In the genomic region with DNA sequence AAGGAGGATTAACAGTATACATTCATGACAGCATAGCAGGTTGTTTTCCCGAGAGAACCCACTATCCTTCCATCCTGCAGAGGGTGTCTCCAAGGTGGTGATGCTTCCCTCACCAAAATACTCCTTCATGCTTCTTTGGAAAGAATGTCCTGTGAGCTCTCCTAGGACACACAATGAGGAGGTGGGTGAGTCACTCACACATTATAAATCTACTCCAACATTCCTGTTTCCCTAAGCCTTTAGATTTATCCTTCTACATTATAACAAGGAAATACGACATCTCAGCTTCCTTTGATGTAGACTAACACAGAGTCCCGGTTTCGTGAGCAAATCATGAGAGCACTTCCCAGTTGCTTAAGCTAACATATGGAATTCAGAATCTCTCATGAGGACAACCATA, we compare ENCODE assay signal across 16 cellular contexts.
DNase-seq lines count a peak whose midpoint lies in the region; ATAC-seq and TF ChIP-seq lines count a peak whose summit lies in the region.
"Had no signal": no experiment of that assay in that cellular context is flagged by ENCODE, and none has a peak within 500 bp of the region (broad histone marks: within the 10 kb centered on the region; RNA-seq: fewer than 3 reads in every experiment).

No MANE protein-coding gene starts in this region.

- TF ChIP-seq CTCF in epithelial cell of esophagus (IDR thresholded peaks at IDR 0.05; ENCODE audit: insufficient read depth, low read depth, low read length, missing control alignments) (no peak), foreskin keratinocyte (conservative IDR thresholded peaks at IDR 0.05) (no peak), gastrocnemius medialis (IDR thresholded peaks at IDR 0.05 in 4 of 5, conservative IDR thresholded peaks at IDR 0.05 in 1 of 5) (no peak), osteocyte (IDR thresholded peaks at IDR 0.05) (no peak)

- intact Hi-C loops in gastrocnemius medialis (cut with DNase I; ENCODE audit: low total_unique reads) = no loop called here

- H3K4me1 Mint-ChIP-seq in osteocyte (ENCODE audit: unreplicated experiment) = peaks cover 11% of the 10 kb centered on the region
- H3K4me1 Mint-ChIP-seq: CD4-positive, alpha-beta memory T cell had no signal

- in situ Hi-C loops in gastrocnemius medialis (cut with MboI; ENCODE audit: low sequenced_read_pairs in 4 of 4) = no loop called here

- H3K27me3 ChIP-seq in foreskin keratinocyte (no peaks in the 10 kb centered on the region), gastrocnemius medialis (no peaks in the 10 kb centered on the region)

- no peaks in the 10 kb centered on the region for H3K36me3 ChIP-seq in gastrocnemius medialis
- H3K36me3 ChIP-seq: HAP-1 had no signal

- H3K4me1 ChIP-seq in foreskin keratinocyte (no peaks in the 10 kb centered on the region), gastrocnemius medialis (no peaks in the 10 kb centered on the region)

- no peak overlapping the region for H3K27ac Mint-ChIP-seq in osteocyte (ENCODE audit: unreplicated experiment)
- H3K27ac Mint-ChIP-seq: CD4-positive, alpha-beta memory T cell; GM23338; HFFc6 had no signal

- peak; percentile 58 for ATAC-seq in foreskin keratinocyte
- no peak for ATAC-seq in GM19328 (IDR thresholded peaks at IDR 0.05; ENCODE audit: unreplicated experiment)
- no peak for ATAC-seq in gastrocnemius medialis
- ATAC-seq: GM23338 had no signal

- H3K36me3 Mint-ChIP-seq in osteocyte (ENCODE audit: unreplicated experiment) = no peaks in the 10 kb centered on the region
- H3K36me3 Mint-ChIP-seq: CD4-positive, alpha-beta memory T cell had no signal

- no peak overlapping the region for H3K27ac ChIP-seq in foreskin keratinocyte
- no peak overlapping the region for H3K27ac ChIP-seq in gastrocnemius medialis

- H3K4me3 Mint-ChIP-seq in osteocyte (ENCODE audit: unreplicated experiment) = no peak overlapping the region
- H3K4me3 Mint-ChIP-seq: CD4-positive, alpha-beta memory T cell; GM23338; HFFc6 had no signal

- H3K9me3 Mint-ChIP-seq in osteocyte (ENCODE audit: unreplicated experiment) = peaks cover 7% of the 10 kb centered on the region
- H3K9me3 Mint-ChIP-seq: CD4-positive, alpha-beta memory T cell; GM23338 had no signal

- no peak for TF ChIP-seq POLR2A in gastrocnemius medialis (IDR thresholded peaks at IDR 0.05)

- H3K9me3 ChIP-seq in gastrocnemius medialis = no peaks in the 10 kb centered on the region

- H3K27me3 Mint-ChIP-seq in osteocyte (ENCODE audit: unreplicated experiment) = peaks cover 2% of the 10 kb centered on the region

- H3K4me3 ChIP-seq in epithelial cell of esophagus (ENCODE audit: low read length) = no peak overlapping the region
- H3K4me3 ChIP-seq in gastrocnemius medialis = no peak overlapping the region
- H3K4me3 ChIP-seq: GM23338, HAP-1 had no signal

- peak; percentile 20 for DNase-seq in astrocyte of the hippocampus (ENCODE audit: low read depth, low spot score)
- DNase-seq in epithelial cell of esophagus (ENCODE audit: low read depth) = peak; percentile 8
- peak in 1 of 2 donors; percentile 22 for DNase-seq in foreskin keratinocyte
- DNase-seq in gastrocnemius medialis = no peak
- DNase-seq in osteocyte (ENCODE audit: extremely low spot score, unreplicated experiment) = no peak
- DNase-seq in GM03348 (ENCODE audit: low spot score) = no peak
- DNase-seq: C1 segment of cervical spinal cord; Calu3; CD4-positive, alpha-beta memory T cell; COR-L47; DMS53; DMS79 treated with DMSO at 0.1 percent for 48 hours; HFFc6 had no signal

Comparison
In these comparisons a context has a peak if more than half of its experiments do, and no peak if none do; other contexts are left out.
1. DNase-seq: peak in astrocyte of the hippocampus (single experiment) and epithelial cell of esophagus (single experiment); none in gastrocnemius medialis (0 of 2), osteocyte (single experiment) and GM03348 (single experiment).